ENCODE assay signal across 20 cellular contexts in the genomic region with DNA sequence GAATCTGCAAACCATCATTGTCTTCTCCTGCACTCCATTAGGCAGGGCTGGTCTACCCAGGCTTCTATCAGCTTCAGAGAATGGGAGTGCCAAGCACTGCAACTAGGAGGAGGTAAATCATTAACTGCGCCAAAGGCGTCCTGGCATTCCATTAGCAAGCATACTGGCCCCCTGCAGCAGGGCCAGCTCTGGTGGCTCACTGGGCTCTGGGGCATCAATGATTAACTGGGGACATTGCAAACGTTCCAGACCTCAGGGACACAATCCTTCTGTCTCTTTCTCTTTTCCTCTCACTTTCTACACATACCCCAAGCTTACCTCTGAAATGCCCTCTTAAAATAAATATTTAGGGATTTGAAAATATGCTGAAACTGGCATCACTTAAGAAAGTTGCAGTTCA.
DNase-seq lines count a peak whose midpoint lies in the region; ATAC-seq, FAIRE-seq and TF ChIP-seq lines count a peak whose summit lies in the region.
"Had no signal": no experiment of that assay in that cellular context is flagged by ENCODE, and none has a peak within 500 bp of the region (broad histone marks: within the 10 kb centered on the region; RNA-seq: fewer than 3 reads in every experiment).

No MANE protein-coding gene starts in this region.

- DNase-seq in DMS53 treated with DMSO at 0.1 percent for 48 hours (lab: John Stamatoyannopoulos, UW; ENCODE audit: unreplicated experiment) = peak; percentile 84
- DNase-seq in left lobe of liver (ENCODE audit: low spot score) = peak; percentile 93
- no peak for DNase-seq in sigmoid colon
- DNase-seq in SKM-1 (lab: John Stamatoyannopoulos, UW; ENCODE audit: unreplicated experiment) = no peak
- DNase-seq in frontal cortex (ENCODE audit: low spot score in 2 of 2) = no peak
- DNase-seq: activated B cell treated with CpG ODN at 0.5 μM for 24 hours; activated CD8-positive, alpha-beta memory T cell treated with anti-CD3 and anti-CD28 coated beads, Interleukin-2, amount 10 ng/mL, durations not matched to agents 7 days and 5 days; activated gamma-delta T cell treated with Interleukin-2 at 50 U/mL for 16 hours; DMS153; KG1; NCI-H1105; stimulated activated CD4-positive, alpha-beta T cell treated with anti-CD3 and anti-CD28 coated beads, Interleukin-2, amount 100 ng/mL, for 48 hours; T-helper 1 cell; testis had no signal

- 18 to 61% methylated on average over 3 of the region's 3 CpGs for WGBS in sigmoid colon, 2 donors

- TF ChIP-seq POLR2A in sigmoid colon (IDR thresholded peaks at IDR 0.05) = no peak

- no peak for TF ChIP-seq EP300 in sigmoid colon (IDR thresholded peaks at IDR 0.05)

- H3K4me1 ChIP-seq in sigmoid colon = peaks cover 0 to 67% (median 50%) of the 10 kb centered on the region in 4 donors
- H3K4me1 ChIP-seq: testis had no signal

- ATAC-seq in left lobe of liver (peak; percentile 83), GM18873 (IDR thresholded peaks at IDR 0.05; ENCODE audit: low FRiP score, unreplicated experiment) (no peak), HG02763 (IDR thresholded peaks at IDR 0.05; ENCODE audit: unreplicated experiment) (no peak)
- ATAC-seq: activated CD8-positive, alpha-beta memory T cell treated with anti-CD3 and anti-CD28 coated beads, Interleukin-2, amount 10 ng/mL, durations not matched to agents 7 days and 5 days; sciatic nerve had no signal

- no peaks in the 10 kb centered on the region for H3K36me3 ChIP-seq in sigmoid colon
- H3K36me3 ChIP-seq: neutrophil had no signal

- no peak for TF ChIP-seq CTCF in VCaP (conservative IDR thresholded peaks at IDR 0.05)
- no peak for TF ChIP-seq CTCF in sigmoid colon (IDR thresholded peaks at IDR 0.05)

- H3K4me3 ChIP-seq in sigmoid colon = no peak overlapping the region
- H3K4me3 ChIP-seq: testis had no signal

- no peaks in the 10 kb centered on the region for H3K27me3 ChIP-seq in sigmoid colon
- H3K27me3 ChIP-seq: neutrophil, testis had no signal

- intact Hi-C loops in sigmoid colon (cut with DNase I) = no loop called here

- H3K27ac ChIP-seq in VCaP (peak overlapping the region; percentile 76), sigmoid colon (peak overlapping the region in 3 of 4 donors; percentile 34 to 65 (median 46))
- H3K27ac ChIP-seq: neutrophil, RWPE1, testis had no signal

- no peaks in the 10 kb centered on the region for H3K9me3 ChIP-seq in sigmoid colon
- H3K9me3 ChIP-seq: neutrophil, testis had no signal

- no peak for FAIRE-seq in frontal cortex (lab: Jason Lieb, UNC)

Comparison
In these comparisons a context has a peak if more than half of its experiments do, and no peak if none do; other contexts are left out.
1. DNase-seq: peak in DMS53 treated with DMSO at 0.1 percent for 48 hours (single experiment) and left lobe of liver (single experiment); none in sigmoid colon (single experiment), SKM-1 (single experiment) and frontal cortex (0 of 2).